Comparison of ENCODE assay signal across 8 cellular contexts in the genomic region with DNA sequence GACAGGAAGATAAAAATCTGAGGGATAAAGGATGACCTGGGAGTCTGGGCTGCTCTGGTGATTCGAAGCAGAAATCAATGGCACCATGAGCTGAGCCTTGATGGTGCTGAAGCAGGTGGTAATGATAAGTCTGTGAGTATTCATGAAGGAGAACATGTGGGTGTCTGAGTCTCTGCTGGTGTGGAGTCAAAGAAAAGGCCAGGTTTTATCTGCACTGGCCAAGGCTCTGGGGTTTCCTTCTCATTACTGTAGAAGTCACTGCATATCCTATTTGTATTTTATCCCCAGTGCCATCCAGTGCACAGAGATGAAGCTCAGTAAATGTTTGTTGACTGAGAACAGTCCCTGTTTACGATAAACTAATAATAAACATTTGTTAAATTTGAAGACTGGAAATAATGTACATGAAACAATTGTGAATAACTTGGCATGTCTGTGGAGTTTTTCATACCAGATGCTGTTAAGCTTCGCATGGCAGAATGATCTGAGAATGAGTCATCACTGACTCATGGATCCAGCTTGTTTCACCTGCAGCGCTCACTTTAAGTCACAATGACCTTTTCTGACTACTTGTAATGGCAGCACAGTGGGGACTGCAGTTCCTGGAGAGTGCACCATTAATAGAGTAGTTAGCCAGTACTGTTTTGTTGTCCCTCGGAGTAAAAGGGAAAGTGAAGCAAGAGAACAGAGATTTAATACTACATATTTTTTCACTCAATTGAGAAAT.
DNase-seq lines count a peak whose midpoint lies in the region; ATAC-seq lines count a peak whose summit lies in the region.

No MANE protein-coding gene starts in this region.

- H3K4me1 Mint-ChIP-seq in activated CD8-positive, alpha-beta memory T cell treated with anti-CD3 and anti-CD28 coated beads, Interleukin-2, amount 10 ng/mL, durations not matched to agents 7 days and 5 days = no peaks in the 10 kb centered on the region

- H3K27me3 Mint-ChIP-seq in activated CD8-positive, alpha-beta memory T cell treated with anti-CD3 and anti-CD28 coated beads, Interleukin-2, amount 10 ng/mL, durations not matched to agents 7 days and 5 days = no peaks in the 10 kb centered on the region

- in situ Hi-C loops in KBM-7 (cut with MboI; ENCODE audit: low pct_unique_long_range_greater_than_20kb, low sequenced_read_pairs) = no loop called here

- H3K27ac Mint-ChIP-seq in activated CD8-positive, alpha-beta memory T cell treated with anti-CD3 and anti-CD28 coated beads, Interleukin-2, amount 10 ng/mL, durations not matched to agents 7 days and 5 days = no peak overlapping the region

- H3K9me3 Mint-ChIP-seq in activated CD8-positive, alpha-beta memory T cell treated with anti-CD3 and anti-CD28 coated beads, Interleukin-2, amount 10 ng/mL, durations not matched to agents 7 days and 5 days (ENCODE audit: low read depth) = no peaks in the 10 kb centered on the region

- H3K4me3 Mint-ChIP-seq in activated CD8-positive, alpha-beta memory T cell treated with anti-CD3 and anti-CD28 coated beads, Interleukin-2, amount 10 ng/mL, durations not matched to agents 7 days and 5 days = no peak overlapping the region

- peak; percentile 80 for ATAC-seq in GM21576 (IDR thresholded peaks at IDR 0.05; ENCODE audit: unreplicated experiment)
- ATAC-seq in activated CD8-positive, alpha-beta memory T cell treated with anti-CD3 and anti-CD28 coated beads, Interleukin-2, amount 10 ng/mL, durations not matched to agents 7 days and 5 days = no peak

- H3K36me3 Mint-ChIP-seq in activated CD8-positive, alpha-beta memory T cell treated with anti-CD3 and anti-CD28 coated beads, Interleukin-2, amount 10 ng/mL, durations not matched to agents 7 days and 5 days = no peaks in the 10 kb centered on the region

- CTCF ChIA-PET in activated CD8-positive, alpha-beta memory T cell treated with anti-CD3 and anti-CD28 coated beads, Interleukin-2, amount 10 ng/mL, durations not matched to agents 7 days and 5 days (lab: Charles Lee) = no interaction called here

- DNase-seq in NCI-H2171 treated with DMSO at 0.1 percent for 48 hours (lab: John Stamatoyannopoulos, UW) = peak; percentile 12
- DNase-seq in NCI-H2171 (lab: John Stamatoyannopoulos, UW) = no peak
- DNase-seq in HS-27A (ENCODE audit: low read depth) = peak; percentile 83
- peak; percentile 89 for DNase-seq in astrocyte of the hippocampus (ENCODE audit: low read depth, low spot score)
- peak; percentile 24 for DNase-seq in mucosa of gallbladder (ENCODE audit: low spot score)
- DNase-seq in activated CD8-positive, alpha-beta memory T cell treated with anti-CD3 and anti-CD28 coated beads, Interleukin-2, amount 10 ng/mL, durations not matched to agents 7 days and 5 days = no peak
- no peak for DNase-seq in KBM-7

Comparison
In these comparisons a context has a peak if more than half of its experiments do, and no peak if none do; other contexts are left out.
1. DNase-seq: peak in NCI-H2171 treated with DMSO at 0.1 percent for 48 hours (single experiment), HS-27A (single experiment), astrocyte of the hippocampus (single experiment) and mucosa of gallbladder (single experiment); none in NCI-H2171 (single experiment), activated CD8-positive, alpha-beta memory T cell treated with anti-CD3 and anti-CD28 coated beads, Interleukin-2, amount 10 ng/mL, durations not matched to agents 7 days and 5 days (single experiment) and KBM-7 (single experiment).